8 cellular contexts compared by ENCODE assay signal in genomic region chr12:63917864-63918742, GRCh38.
A peak's percentile ranks its signal among the peaks of the same experiment; 100 is the strongest.
DNase-seq lines count a peak whose midpoint lies in the region; ATAC-seq lines count a peak whose summit lies in the region.

No MANE protein-coding gene starts in this region.

- H3K27ac Mint-ChIP-seq in stimulated activated effector memory CD8-positive, alpha-beta T cell treated with anti-CD3 and anti-CD28 coated beads, Interleukin-12 subunit alpha, Interleukin-12 subunit beta, amount 100 ng/mL, for 72 hours: no peak overlapping the region
- H3K27ac Mint-ChIP-seq in activated CD8-positive, alpha-beta T cell treated with anti-CD3 and anti-CD28 coated beads, Interleukin-2, amount 10 ng/mL, durations not matched to agents 7 days and 5 days: no peak overlapping the region

- H3K36me3 ChIP-seq in thymus (ENCODE audit: control insufficient read depth, insufficient read depth): no peaks in the 10 kb centered on the region

- no peaks in the 10 kb centered on the region for H3K9me3 Mint-ChIP-seq in stimulated activated effector memory CD8-positive, alpha-beta T cell treated with anti-CD3 and anti-CD28 coated beads, Interleukin-12 subunit alpha, Interleukin-12 subunit beta, amount 100 ng/mL, for 72 hours
- H3K9me3 Mint-ChIP-seq in activated CD8-positive, alpha-beta T cell treated with anti-CD3 and anti-CD28 coated beads, Interleukin-2, amount 10 ng/mL, durations not matched to agents 7 days and 5 days (ENCODE audit: insufficient read depth): no peaks in the 10 kb centered on the region

- H3K27ac ChIP-seq in thymus (ENCODE audit: low read depth): peak overlapping the region; percentile 18

- DNase-seq in SIG-M5 (lab: John Stamatoyannopoulos, UW) (peak; percentile 61), glomerular endothelial cell (ENCODE audit: extremely low read depth, low read depth, low spot score) (peak; percentile 72), ureter (ENCODE audit: low spot score) (no peak)
- DNase-seq in stimulated activated effector memory CD8-positive, alpha-beta T cell treated with anti-CD3 and anti-CD28 coated beads, Interleukin-12 subunit alpha, Interleukin-12 subunit beta, amount 100 ng/mL, for 72 hours (ENCODE audit: low spot score in 2 of 2): no peak
- DNase-seq in activated CD8-positive, alpha-beta T cell treated with anti-CD3 and anti-CD28 coated beads, Interleukin-2, amount 10 ng/mL, durations not matched to agents 7 days and 5 days: no peak

- no peaks in the 10 kb centered on the region for H3K27me3 Mint-ChIP-seq in activated CD8-positive, alpha-beta T cell treated with anti-CD3 and anti-CD28 coated beads, Interleukin-2, amount 10 ng/mL, durations not matched to agents 7 days and 5 days (ENCODE audit: low read depth)

- H3K27me3 ChIP-seq in thymus (ENCODE audit: control insufficient read depth, insufficient read depth): no peaks in the 10 kb centered on the region

- no peaks in the 10 kb centered on the region for H3K4me1 Mint-ChIP-seq in stimulated activated effector memory CD8-positive, alpha-beta T cell treated with anti-CD3 and anti-CD28 coated beads, Interleukin-12 subunit alpha, Interleukin-12 subunit beta, amount 100 ng/mL, for 72 hours
- H3K4me1 Mint-ChIP-seq in activated CD8-positive, alpha-beta T cell treated with anti-CD3 and anti-CD28 coated beads, Interleukin-2, amount 10 ng/mL, durations not matched to agents 7 days and 5 days (ENCODE audit: low read depth): no peaks in the 10 kb centered on the region

- CTCF ChIA-PET in activated CD8-positive, alpha-beta T cell treated with anti-CD3 and anti-CD28 coated beads, Interleukin-2, amount 10 ng/mL, durations not matched to agents 7 days and 5 days (lab: Charles Lee): no interaction called here

- ATAC-seq in GM18511 (IDR thresholded peaks at IDR 0.05; ENCODE audit: unreplicated experiment) (peak; percentile 93), HG02885 (IDR thresholded peaks at IDR 0.05; ENCODE audit: poor library complexity, unreplicated experiment) (peak; percentile 82)
- no peak for ATAC-seq in stimulated activated effector memory CD8-positive, alpha-beta T cell treated with anti-CD3 and anti-CD28 coated beads, Interleukin-12 subunit alpha, Interleukin-12 subunit beta, amount 100 ng/mL, for 72 hours
- ATAC-seq in activated CD8-positive, alpha-beta T cell treated with anti-CD3 and anti-CD28 coated beads, Interleukin-2, amount 10 ng/mL, durations not matched to agents 7 days and 5 days: no peak

- no peak overlapping the region for H3K4me3 Mint-ChIP-seq in stimulated activated effector memory CD8-positive, alpha-beta T cell treated with anti-CD3 and anti-CD28 coated beads, Interleukin-12 subunit alpha, Interleukin-12 subunit beta, amount 100 ng/mL, for 72 hours
- no peak overlapping the region for H3K4me3 Mint-ChIP-seq in activated CD8-positive, alpha-beta T cell treated with anti-CD3 and anti-CD28 coated beads, Interleukin-2, amount 10 ng/mL, durations not matched to agents 7 days and 5 days

- POLR2A ChIA-PET in activated CD8-positive, alpha-beta T cell treated with anti-CD3 and anti-CD28 coated beads, Interleukin-2, amount 10 ng/mL, durations not matched to agents 7 days and 5 days (lab: Charles Lee): no interaction called here

- no peaks in the 10 kb centered on the region for H3K36me3 Mint-ChIP-seq in stimulated activated effector memory CD8-positive, alpha-beta T cell treated with anti-CD3 and anti-CD28 coated beads, Interleukin-12 subunit alpha, Interleukin-12 subunit beta, amount 100 ng/mL, for 72 hours
- no peaks in the 10 kb centered on the region for H3K36me3 Mint-ChIP-seq in activated CD8-positive, alpha-beta T cell treated with anti-CD3 and anti-CD28 coated beads, Interleukin-2, amount 10 ng/mL, durations not matched to agents 7 days and 5 days (ENCODE audit: low read depth)

- H3K4me1 ChIP-seq in thymus (ENCODE audit: control insufficient read depth, insufficient read depth, low read length): no peaks in the 10 kb centered on the region

- no peaks in the 10 kb centered on the region for H3K9me3 ChIP-seq in thymus (ENCODE audit: control insufficient read depth)

- no peak overlapping the region for H3K4me3 ChIP-seq in thymus (ENCODE audit: low read length)

- WGBS in thymus: 94% methylated on average over 10 of the region's 10 CpGs

Comparison
In these comparisons a context has a peak if more than half of its experiments do, and no peak if none do; other contexts are left out.
1. ATAC-seq: peak in GM18511 (single experiment) and HG02885 (single experiment); none in stimulated activated effector memory CD8-positive, alpha-beta T cell treated with anti-CD3 and anti-CD28 coated beads, Interleukin-12 subunit alpha, Interleukin-12 subunit beta, amount 100 ng/mL, for 72 hours (single experiment) and activated CD8-positive, alpha-beta T cell treated with anti-CD3 and anti-CD28 coated beads, Interleukin-2, amount 10 ng/mL, durations not matched to agents 7 days and 5 days (single experiment).
2. DNase-seq: peak in SIG-M5 (single experiment) and glomerular endothelial cell (single experiment); none in stimulated activated effector memory CD8-positive, alpha-beta T cell treated with anti-CD3 and anti-CD28 coated beads, Interleukin-12 subunit alpha, Interleukin-12 subunit beta, amount 100 ng/mL, for 72 hours (0 of 2), activated CD8-positive, alpha-beta T cell treated with anti-CD3 and anti-CD28 coated beads, Interleukin-2, amount 10 ng/mL, durations not matched to agents 7 days and 5 days (single experiment) and ureter (single experiment).